Comparison of ENCODE assay signal across 21 cellular contexts in the genomic region with DNA sequence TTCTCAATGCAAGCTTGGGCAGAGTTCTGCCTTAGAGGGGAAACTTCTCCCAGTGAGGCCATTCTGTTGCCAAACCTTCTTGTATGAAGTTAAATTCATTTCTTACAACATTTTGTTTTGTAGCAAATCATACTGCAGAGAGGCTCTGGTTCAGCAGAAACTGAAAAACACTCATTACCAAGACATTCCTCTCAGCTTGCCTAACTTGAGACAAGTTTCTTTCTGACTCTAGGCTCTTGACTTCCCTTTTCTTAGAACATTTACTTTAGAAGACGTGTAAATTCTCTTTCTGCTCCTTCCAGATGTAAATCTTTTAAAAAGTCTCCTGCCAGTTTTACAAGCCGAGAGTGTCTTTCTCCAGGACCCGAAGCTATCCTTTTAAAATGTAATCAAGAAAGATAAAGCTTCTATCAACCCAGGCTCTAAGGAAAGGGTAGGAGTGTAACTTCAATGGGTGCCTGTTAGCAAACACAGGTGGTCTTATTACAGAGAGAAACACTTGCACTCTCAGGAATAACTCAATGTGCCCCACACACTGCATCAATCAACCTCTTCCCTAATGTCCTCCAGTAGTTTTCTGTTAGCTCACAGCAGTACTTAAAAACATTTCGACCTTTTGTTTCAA.
A peak's percentile ranks its signal among the peaks of the same experiment; 100 is the strongest.
DNase-seq lines count a peak whose midpoint lies in the region; ATAC-seq and TF ChIP-seq lines count a peak whose summit lies in the region.
"Had no signal": no experiment of that assay in that cellular context is flagged by ENCODE, and none has a peak within 500 bp of the region (broad histone marks: within the 10 kb centered on the region; RNA-seq: fewer than 3 reads in every experiment).

No MANE protein-coding gene starts in this region.

- no peaks in the 10 kb centered on the region for H3K36me3 ChIP-seq in SK-N-MC (ENCODE audit: insufficient read depth, low read length)
- H3K36me3 ChIP-seq in thymus (ENCODE audit: control insufficient read depth, insufficient read depth), result no peaks in the 10 kb centered on the region
- H3K36me3 ChIP-seq in colonic mucosa, result no peaks in the 10 kb centered on the region
- H3K36me3 ChIP-seq: BE2C, Peyer's patch, upper lobe of left lung had no signal

- peak overlapping the region; percentile 28 for H3K9ac ChIP-seq in SK-N-MC (ENCODE audit: insufficient read length)
- H3K9ac ChIP-seq in colonic mucosa (ENCODE audit: low read depth in 2 of 2, low read length in 2 of 2), result no peak overlapping the region
- H3K9ac ChIP-seq: SK-N-SH had no signal

- H3K9me3 ChIP-seq in SK-N-MC (ENCODE audit: low read depth, low read length), result no peaks in the 10 kb centered on the region; the same call in 1 of the 2 replicates
- H3K9me3 ChIP-seq in thymus (ENCODE audit: control insufficient read depth), result no peaks in the 10 kb centered on the region
- H3K9me3 ChIP-seq in colonic mucosa, result no peaks in the 10 kb centered on the region
- H3K9me3 ChIP-seq: BE2C, Peyer's patch, SK-N-SH, upper lobe of left lung had no signal

- H3K4me1 ChIP-seq in thymus (ENCODE audit: control insufficient read depth, insufficient read depth, low read length) (no peaks in the 10 kb centered on the region), colonic mucosa (no peaks in the 10 kb centered on the region)
- H3K4me1 ChIP-seq: BE2C, Peyer's patch, upper lobe of left lung had no signal

- H3K4me3 ChIP-seq in SK-N-MC (0 out of 2 replicates have a peak overlapping the region, but pooled peaks have one; percentile 6), thymus (ENCODE audit: low read length) (no peak overlapping the region), colonic mucosa (no peak overlapping the region)
- H3K4me3 ChIP-seq: Peyer's patch, upper lobe of left lung had no signal

- DNase-seq in SK-N-MC (ENCODE audit: low read depth, low spot score), result no peak
- no peak for DNase-seq in NCI-H446 treated with DMSO at 0.1 percent for 48 hours (lab: John Stamatoyannopoulos, UW)
- no peak for DNase-seq in left ventricle myocardium superior
- DNase-seq in colonic mucosa, result no peak
- DNase-seq: activated CD4-positive, alpha-beta T cell treated with anti-CD3 and anti-CD28 coated beads for 48 hours; aorta; BE2C; cerebellar nuclear complex; endodermal cell; head of caudate nucleus; immature natural killer cell; NCI-H2081; NCI-H526; Peyer's patch; SK-N-SH; upper lobe of left lung had no signal

- H3K27ac ChIP-seq in SK-N-MC (peak overlapping the region; percentile 70), thymus (ENCODE audit: low read depth) (peak overlapping the region; percentile 5), colonic mucosa (no peak overlapping the region)
- H3K27ac ChIP-seq: HL-60, Peyer's patch, upper lobe of left lung had no signal

- H3K27me3 ChIP-seq in thymus (ENCODE audit: control insufficient read depth, insufficient read depth) (no peaks in the 10 kb centered on the region), colonic mucosa (no peaks in the 10 kb centered on the region)
- H3K27me3 ChIP-seq: Peyer's patch, upper lobe of left lung had no signal

- no peak for TF ChIP-seq CTCF in colonic mucosa (IDR thresholded peaks at IDR 0.05)

- intact Hi-C loops in left ventricle myocardium superior (cut with micrococcal nuclease), result no loop called here
- intact Hi-C loops in colonic mucosa (cut with DNase I), result no loop called here

- 26% methylated on average over 4 of the region's 4 CpGs for WGBS in thymus

- ATAC-seq in GM19463 (IDR thresholded peaks at IDR 0.05; ENCODE audit: unreplicated experiment), result peak; percentile 82
- ATAC-seq in HG03025 (IDR thresholded peaks at IDR 0.05; ENCODE audit: low FRiP score, unreplicated experiment), result peak; percentile 70
- no peak for ATAC-seq in left ventricle myocardium superior
- ATAC-seq in HG02970 (IDR thresholded peaks at IDR 0.05; ENCODE audit: low FRiP score, unreplicated experiment), result no peak

Comparison
In these comparisons a context has a peak if more than half of its experiments do, and no peak if none do; other contexts are left out.
1. ATAC-seq: peak in GM19463 (single experiment) and HG03025 (single experiment); none in left ventricle myocardium superior (single experiment) and HG02970 (single experiment).